4 cellular contexts compared by ENCODE assay signal in genomic region chr13:33433316-33433715, GRCh38.
"Had no signal": no experiment of that assay in that cellular context is flagged by ENCODE, and none has a peak within 500 bp of the region (broad histone marks: within the 10 kb centered on the region; RNA-seq: fewer than 3 reads in every experiment).

No MANE protein-coding gene starts in this region.

- ATAC-seq: K562 had no signal

- H3K27ac Mint-ChIP-seq: H9 had no signal

- H3K4me3 ChIP-seq: GM23248, K562 had no signal

- H2AFZ ChIP-seq: GM23248 had no signal

- H3K27ac ChIP-seq: GM23248 had no signal

- H3K9ac ChIP-seq: GM23248 had no signal

- H3K4me3 Mint-ChIP-seq: H9 had no signal

- DNase-seq: GM23248, H9, KG1 had no signal
